ENCODE assay signal across 8 cellular contexts in genomic region chr7:134766779-134767566, GRCh38. TPM values are rescaled to one million over a fixed set of nuclear protein-coding genes. Genes with fewer than 3 reads are reported as not detected.
DNase-seq lines count a peak whose midpoint lies in the region; ATAC-seq and TF ChIP-seq lines count a peak whose summit lies in the region.

No MANE protein-coding gene starts in this region.

- H3K27ac Mint-ChIP-seq in stimulated activated naive B cell treated with anti-CD40 and anti-IgM and Interleukin-4, amounts not matched to agents 10 μg/mL and 1 μg/mL and 100 μg/mL, for 72 hours = peak overlapping the region; percentile 63
- H3K27ac Mint-ChIP-seq in activated CD4-positive, alpha-beta memory T cell treated with anti-CD3 and anti-CD28 coated beads, Interleukin-2, amount 10 ng/mL, durations not matched to agents 7 days and 5 days = no peak overlapping the region

- intact Hi-C loops in esophagus muscularis mucosa (cut with DNase I) (no loop called here), breast epithelium (cut with DNase I; ENCODE audit: low total_unique reads) (no loop called here)

- TF ChIP-seq CTCF in esophagus muscularis mucosa (IDR thresholded peaks at IDR 0.05) (no peak), breast epithelium (IDR thresholded peaks at IDR 0.05) (no peak)

- H3K9me3 ChIP-seq in esophagus muscularis mucosa (no peaks in the 10 kb centered on the region), breast epithelium (no peaks in the 10 kb centered on the region)

- H3K9me3 Mint-ChIP-seq in stimulated activated naive B cell treated with anti-CD40 and anti-IgM and Interleukin-4, amounts not matched to agents 10 μg/mL and 1 μg/mL and 100 μg/mL, for 72 hours = no peaks in the 10 kb centered on the region
- no peaks in the 10 kb centered on the region for H3K9me3 Mint-ChIP-seq in activated CD4-positive, alpha-beta memory T cell treated with anti-CD3 and anti-CD28 coated beads, Interleukin-2, amount 10 ng/mL, durations not matched to agents 7 days and 5 days

- WGBS in esophagus muscularis mucosa = 58% methylated on average over 15 of the region's 15 CpGs

- H3K36me3 Mint-ChIP-seq in stimulated activated naive B cell treated with anti-CD40 and anti-IgM and Interleukin-4, amounts not matched to agents 10 μg/mL and 1 μg/mL and 100 μg/mL, for 72 hours = peaks cover 2 to 3% of the 10 kb centered on the region in 2 donors
- H3K36me3 Mint-ChIP-seq in activated CD4-positive, alpha-beta memory T cell treated with anti-CD3 and anti-CD28 coated beads, Interleukin-2, amount 10 ng/mL, durations not matched to agents 7 days and 5 days (ENCODE audit: low read depth) = no peaks in the 10 kb centered on the region

- H3K4me1 ChIP-seq in esophagus muscularis mucosa (peaks cover 6 to 34% (median 20%) of the 10 kb centered on the region in 4 donors), breast epithelium (no peaks in the 10 kb centered on the region)

- H3K4me1 Mint-ChIP-seq in stimulated activated naive B cell treated with anti-CD40 and anti-IgM and Interleukin-4, amounts not matched to agents 10 μg/mL and 1 μg/mL and 100 μg/mL, for 72 hours = peaks cover 31 to 42% of the 10 kb centered on the region in 2 donors
- no peaks in the 10 kb centered on the region for H3K4me1 Mint-ChIP-seq in activated CD4-positive, alpha-beta memory T cell treated with anti-CD3 and anti-CD28 coated beads, Interleukin-2, amount 10 ng/mL, durations not matched to agents 7 days and 5 days

- CTCF ChIA-PET in activated CD4-positive, alpha-beta memory T cell treated with anti-CD3 and anti-CD28 coated beads, Interleukin-2, amount 10 ng/mL, durations not matched to agents 7 days and 5 days (lab: Charles Lee) = no interaction called here

- TF ChIP-seq POLR2A in esophagus muscularis mucosa (IDR thresholded peaks at IDR 0.05; ENCODE audit: low read depth) = no peak
- no peak for TF ChIP-seq POLR2A in breast epithelium (IDR thresholded peaks at IDR 0.05)

- no peaks in the 10 kb centered on the region for H3K27me3 Mint-ChIP-seq in stimulated activated naive B cell treated with anti-CD40 and anti-IgM and Interleukin-4, amounts not matched to agents 10 μg/mL and 1 μg/mL and 100 μg/mL, for 72 hours
- H3K27me3 Mint-ChIP-seq in activated CD4-positive, alpha-beta memory T cell treated with anti-CD3 and anti-CD28 coated beads, Interleukin-2, amount 10 ng/mL, durations not matched to agents 7 days and 5 days = peaks cover 7% of the 10 kb centered on the region

- peak overlapping the region; percentile 30 to 44 for H3K4me3 Mint-ChIP-seq in stimulated activated naive B cell treated with anti-CD40 and anti-IgM and Interleukin-4, amounts not matched to agents 10 μg/mL and 1 μg/mL and 100 μg/mL, for 72 hours
- H3K4me3 Mint-ChIP-seq in activated CD4-positive, alpha-beta memory T cell treated with anti-CD3 and anti-CD28 coated beads, Interleukin-2, amount 10 ng/mL, durations not matched to agents 7 days and 5 days = no peak overlapping the region

- H3K36me3 ChIP-seq in esophagus muscularis mucosa (no peaks in the 10 kb centered on the region), breast epithelium (no peaks in the 10 kb centered on the region)

- H3K27ac ChIP-seq in esophagus muscularis mucosa (replicated peaks in 1 of 4) (peak overlapping the region; percentile 48 to 61 (median 51)), breast epithelium (peak overlapping the region in 1 of 2 donors; percentile 53)

- TF ChIP-seq EP300 in esophagus muscularis mucosa (IDR thresholded peaks at IDR 0.05) = no peak

- no peaks in the 10 kb centered on the region for H3K27me3 ChIP-seq in esophagus muscularis mucosa
- no peaks in the 10 kb centered on the region for H3K27me3 ChIP-seq in breast epithelium

- DNase-seq in GM19240 (ENCODE audit: insufficient read length, low spot score) (peak; percentile 44), esophagus muscularis mucosa (ENCODE audit: extremely low spot score) (peak; percentile 81), globus pallidus (ENCODE audit: low spot score) (no peak), breast epithelium (ENCODE audit: low spot score in 2 of 2) (no peak), pons (ENCODE audit: low spot score) (no peak)
- DNase-seq in stimulated activated naive B cell treated with anti-CD40 and anti-IgM and Interleukin-4, amounts not matched to agents 10 μg/mL and 1 μg/mL and 100 μg/mL, for 72 hours = peak; percentile 60
- DNase-seq in activated CD4-positive, alpha-beta memory T cell treated with anti-CD3 and anti-CD28 coated beads, Interleukin-2, amount 10 ng/mL, durations not matched to agents 7 days and 5 days = no peak

- peak; percentile 21 for ATAC-seq in HG03097 (IDR thresholded peaks at IDR 0.05; ENCODE audit: low FRiP score, unreplicated experiment)
- peak; percentile 97 to 98 for ATAC-seq in stimulated activated naive B cell treated with anti-CD40 and anti-IgM and Interleukin-4, amounts not matched to agents 10 μg/mL and 1 μg/mL and 100 μg/mL, for 72 hours (replicated peaks)

- POLR2A ChIA-PET in activated CD4-positive, alpha-beta memory T cell treated with anti-CD3 and anti-CD28 coated beads, Interleukin-2, amount 10 ng/mL, durations not matched to agents 7 days and 5 days (lab: Charles Lee) = no interaction called here

- H3K4me3 ChIP-seq in esophagus muscularis mucosa (no peak overlapping the region), breast epithelium (no peak overlapping the region)

RNA-seq across cellular contexts. Expression of gene CALD1, which starts 12.5 kb away (rescaled TPM):
- total RNA-seq in esophagus muscularis mucosa (1,000 to 10,000 TPM; 2,057 to 3,140 (median 2,687) TPM), breast epithelium (100 to 1,000 TPM; 252 to 335 (median 266) TPM)
- total RNA-seq in activated CD4-positive, alpha-beta memory T cell treated with anti-CD3 and anti-CD28 coated beads, Interleukin-2, amount 10 ng/mL, durations not matched to agents 7 days and 5 days = under 1 TPM; 0.38 to 0.63 TPM

Comparison
In these comparisons a context has a peak if more than half of its experiments do, and no peak if none do; other contexts are left out.
1. DNase-seq: peak in GM19240 (single experiment), esophagus muscularis mucosa (single experiment) and stimulated activated naive B cell treated with anti-CD40 and anti-IgM and Interleukin-4, amounts not matched to agents 10 μg/mL and 1 μg/mL and 100 μg/mL, for 72 hours (single experiment); none in activated CD4-positive, alpha-beta memory T cell treated with anti-CD3 and anti-CD28 coated beads, Interleukin-2, amount 10 ng/mL, durations not matched to agents 7 days and 5 days (single experiment), globus pallidus (single experiment), breast epithelium (0 of 2) and pons (single experiment).
2. RNA of gene CALD1, which starts 12.5 kb away (total RNA-seq): 2,057 to 3,140 TPM in esophagus muscularis mucosa and 252 to 335 TPM in breast epithelium; 0.38 to 0.63 TPM in activated CD4-positive, alpha-beta memory T cell treated with anti-CD3 and anti-CD28 coated beads, Interleukin-2, amount 10 ng/mL, durations not matched to agents 7 days and 5 days; every median in the first group is over 100 times any median in the second.